15 cellular contexts compared by ENCODE assay signal in genomic region chr6:151288711-151289398, GRCh38. TPM values are rescaled to one million over a fixed set of nuclear protein-coding genes. Genes with fewer than 3 reads are reported as not detected.
DNase-seq lines count a peak whose midpoint lies in the region; ATAC-seq and TF ChIP-seq lines count a peak whose summit lies in the region.
"Had no signal": no experiment of that assay in that cellular context is flagged by ENCODE, and none has a peak within 500 bp of the region (broad histone marks: within the 10 kb centered on the region; RNA-seq: fewer than 3 reads in every experiment).

No MANE protein-coding gene starts in this region.

- DNase-seq in NCI-H82 (lab: John Stamatoyannopoulos, UW), result peak; percentile 52
- no peak for DNase-seq in NCI-H82 treated with DMSO at 0.1 percent for 48 hours (lab: John Stamatoyannopoulos, UW; ENCODE audit: unreplicated experiment)
- no peak for DNase-seq in HFFc6
- DNase-seq in HuH-7.5 (ENCODE audit: low spot score), result no peak
- DNase-seq: effector memory CD8-positive, alpha-beta T cell; Karpas-422; mucosa of descending colon; NCI-H1930; spleen had no signal

- H3K9me3 Mint-ChIP-seq in nephron (no peaks in the 10 kb centered on the region), HFFc6 (no peaks in the 10 kb centered on the region)
- H3K9me3 Mint-ChIP-seq: effector memory CD8-positive, alpha-beta T cell had no signal

- H3K27me3 Mint-ChIP-seq in nephron (ENCODE audit: low read depth) (no peaks in the 10 kb centered on the region), HFFc6 (ENCODE audit: insufficient read depth) (peaks cover 20% of the 10 kb centered on the region)

- TF ChIP-seq CTCF in nephron (IDR thresholded peaks at IDR 0.05; ENCODE audit: unreplicated experiment in 3 of 3), result no peak
- no peak for TF ChIP-seq CTCF in HFFc6 (IDR thresholded peaks at IDR 0.05)

- peaks cover 77% of the 10 kb centered on the region for H3K4me1 Mint-ChIP-seq in nephron
- H3K4me1 Mint-ChIP-seq in HFFc6 (ENCODE audit: low read depth), result peaks cover 13% of the 10 kb centered on the region

- H3K4me3 Mint-ChIP-seq in nephron (peak overlapping the region in 1 of 3 experiments; percentile 9), HFFc6 (no peak overlapping the region)
- H3K4me3 Mint-ChIP-seq: activated naive CD8-positive, alpha-beta T cell; effector memory CD8-positive, alpha-beta T cell had no signal

- H3K36me3 Mint-ChIP-seq in nephron (ENCODE audit: low read depth), result peaks cover 15% of the 10 kb centered on the region
- H3K36me3 Mint-ChIP-seq in HFFc6 (ENCODE audit: low read depth), result no peaks in the 10 kb centered on the region

- H3K27ac Mint-ChIP-seq in nephron, result peak overlapping the region; percentile 55 to 79 (median 55)
- H3K27ac Mint-ChIP-seq in HFFc6, result no peak overlapping the region
- H3K27ac Mint-ChIP-seq: effector memory CD8-positive, alpha-beta T cell had no signal

- peak; percentile 18 for ATAC-seq in GM18867 (IDR thresholded peaks at IDR 0.05; ENCODE audit: unreplicated experiment)
- no peak for ATAC-seq in SK-N-SH treated with all-trans-retinoic acid at 6 μM for 48 hours
- no peak for ATAC-seq in GM19463 (IDR thresholded peaks at IDR 0.05; ENCODE audit: unreplicated experiment)
- ATAC-seq: A549; effector memory CD8-positive, alpha-beta T cell; mucosa of descending colon had no signal

TF ChIP-seq in SK-N-SH treated with all-trans-retinoic acid at 6 μM for 48 hours, 23 proteins besides CTCF, POLR2A, EP300 and RAD21:
- TF ChIP-seq SNAI2 (CRISPR knock-in tag; IDR thresholded peaks at IDR 0.05), result peak; percentile 89; the same call in 1 of the 2 replicates
- TF ChIP-seq, protein P1, sequence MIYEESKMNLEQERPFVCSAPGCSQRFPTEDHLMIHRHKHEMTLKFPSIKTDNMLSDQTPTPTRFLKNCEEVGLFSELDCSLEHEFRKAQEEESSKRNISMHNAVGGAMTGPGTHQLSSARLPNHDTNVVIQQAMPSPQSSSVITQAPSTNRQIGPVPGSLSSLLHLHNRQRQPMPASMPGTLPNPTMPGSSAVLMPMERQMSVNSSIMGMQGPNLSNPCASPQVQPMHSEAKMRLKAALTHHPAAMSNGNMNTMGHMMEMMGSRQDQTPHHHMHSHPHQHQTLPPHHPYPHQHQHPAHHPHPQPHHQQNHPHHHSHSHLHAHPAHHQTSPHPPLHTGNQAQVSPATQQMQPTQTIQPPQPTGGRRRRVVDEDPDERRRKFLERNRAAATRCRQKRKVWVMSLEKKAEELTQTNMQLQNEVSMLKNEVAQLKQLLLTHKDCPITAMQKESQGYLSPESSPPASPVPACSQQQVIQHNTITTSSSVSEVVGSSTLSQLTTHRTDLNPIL (CRISPR knock-in tag; IDR thresholded peaks at IDR 0.05; ENCODE audit: low read depth), result peak; percentile 51; the same call in 1 of the 2 replicates
- TF ChIP-seq, protein P2, sequence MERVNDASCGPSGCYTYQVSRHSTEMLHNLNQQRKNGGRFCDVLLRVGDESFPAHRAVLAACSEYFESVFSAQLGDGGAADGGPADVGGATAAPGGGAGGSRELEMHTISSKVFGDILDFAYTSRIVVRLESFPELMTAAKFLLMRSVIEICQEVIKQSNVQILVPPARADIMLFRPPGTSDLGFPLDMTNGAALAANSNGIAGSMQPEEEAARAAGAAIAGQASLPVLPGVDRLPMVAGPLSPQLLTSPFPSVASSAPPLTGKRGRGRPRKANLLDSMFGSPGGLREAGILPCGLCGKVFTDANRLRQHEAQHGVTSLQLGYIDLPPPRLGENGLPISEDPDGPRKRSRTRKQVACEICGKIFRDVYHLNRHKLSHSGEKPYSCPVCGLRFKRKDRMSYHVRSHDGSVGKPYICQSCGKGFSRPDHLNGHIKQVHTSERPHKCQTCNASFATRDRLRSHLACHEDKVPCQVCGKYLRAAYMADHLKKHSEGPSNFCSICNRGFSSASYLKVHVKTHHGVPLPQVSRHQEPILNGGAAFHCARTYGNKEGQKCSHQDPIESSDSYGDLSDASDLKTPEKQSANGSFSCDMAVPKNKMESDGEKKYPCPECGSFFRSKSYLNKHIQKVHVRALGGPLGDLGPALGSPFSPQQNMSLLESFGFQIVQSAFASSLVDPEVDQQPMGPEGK (CRISPR knock-in tag; IDR thresholded peaks at IDR 0.05; ENCODE audit: borderline replicate concordance), result peak; percentile 44; the same call in 1 of the 2 replicates
- TF ChIP-seq CSDC2 (CRISPR knock-in tag; IDR thresholded peaks at IDR 0.05), result no peak
- TF ChIP-seq ISL1 (CRISPR knock-in tag; IDR thresholded peaks at IDR 0.05), result peak; percentile 98
- TF ChIP-seq ESRRG (CRISPR knock-in tag; IDR thresholded peaks at IDR 0.05), result peak; percentile 57; the same call in 1 of the 2 replicates
- 0 out of 2 replicates have a peak, but pooled peaks have one; percentile 33 for TF ChIP-seq ZFP3 (CRISPR knock-in tag; IDR thresholded peaks at IDR 0.05)
- TF ChIP-seq GLIS3 (CRISPR knock-in tag; IDR thresholded peaks at IDR 0.05), result peak; percentile 29; the same call in 1 of the 2 replicates
- TF ChIP-seq ZNF565 (CRISPR knock-in tag; conservative IDR thresholded peaks at IDR 0.05; ENCODE audit: low read depth), result no peak

RNA-seq across cellular contexts. Expression of gene AKAP12, which starts 49.1 kb away (rescaled TPM):
- 1 to 10 TPM; 3.7 to 8.6 (median 7.0) TPM for total RNA-seq in HFFc6 (2021; fragmentation: NEBNext Ultra II Directional; extraction: Animal tissue kit (Norgen Biotek cat#: 25700))
